Comparison of ENCODE assay signal across 20 cellular contexts in genomic region chr21:45845790-45846130, GRCh38.
"Had no signal": no experiment of that assay in that cellular context is flagged by ENCODE, and none has a peak within 500 bp of the region (broad histone marks: within the 10 kb centered on the region; RNA-seq: fewer than 3 reads in every experiment).

No MANE protein-coding gene starts in this region.

- H3K9ac ChIP-seq: parathyroid adenoma had no signal

- H3K4me3 ChIP-seq: left ventricle myocardium inferior, mucosa of descending colon, upper lobe of right lung had no signal

- H3K27ac Mint-ChIP-seq: activated B cell treated with CpG ODN at 0.5 μM for 24 hours; activated CD8-positive, alpha-beta T cell treated with anti-CD3 and anti-CD28 coated beads for 36 hours; memory B cell; T-helper 2 cell treated with Interferon-gamma antibody and Interleukin-4, amounts not matched to agents 5 μg/mL and 100 μg/mL, for 36 hours had no signal

- H3K4me1 Mint-ChIP-seq: activated B cell treated with CpG ODN at 0.5 μM for 24 hours; central memory CD8-positive, alpha-beta T cell; memory B cell; naive B cell; stimulated activated naive CD8-positive, alpha-beta T cell treated with anti-CD3 and anti-CD28 coated beads, Interleukin-15, amount 100 ng/mL, for 72 hours had no signal

- H3K79me2 ChIP-seq: parathyroid adenoma had no signal

- DNase-seq: activated B cell treated with CpG ODN at 0.5 μM for 24 hours; activated CD4-positive, alpha-beta T cell treated with anti-CD3 and anti-CD28 coated beads for 48 hours; activated CD8-positive, alpha-beta T cell treated with anti-CD3 and anti-CD28 coated beads for 36 hours; activated naive CD4-positive, alpha-beta T cell treated with anti-CD3 and anti-CD28 coated beads, Interleukin-2, amount 50 U/mL, for 16 hours; activated T-cell treated with anti-CD3 and anti-CD28 coated beads, Interleukin-2, amount 50 U/mL, for 1 hour; brain microvascular endothelial cell; cortex of kidney; kidney; left ventricle myocardium inferior; mucosa of descending colon; naive B cell; stimulated activated CD4-positive, alpha-beta T cell treated with anti-CD3 and anti-CD28 coated beads, Interleukin-12 subunit alpha, Interleukin-12 subunit beta, amount 100 ng/mL, for 4 hours; stimulated activated CD4-positive, alpha-beta T cell treated with anti-CD3 and anti-CD28 coated beads, Interleukin-1b, Interleukin-23, amount 100 ng/mL, for 48 hours; stimulated activated naive CD8-positive, alpha-beta T cell treated with anti-CD3 and anti-CD28 coated beads, Interleukin-15, amount 100 ng/mL, for 72 hours; upper lobe of right lung had no signal

- H3K4me3 Mint-ChIP-seq: activated B cell treated with CpG ODN at 0.5 μM for 24 hours; activated CD8-positive, alpha-beta T cell treated with anti-CD3 and anti-CD28 coated beads for 36 hours; central memory CD8-positive, alpha-beta T cell; memory B cell; naive B cell; stimulated activated naive CD8-positive, alpha-beta T cell treated with anti-CD3 and anti-CD28 coated beads, Interleukin-15, amount 100 ng/mL, for 72 hours; T-helper 2 cell treated with Interferon-gamma antibody and Interleukin-4, amounts not matched to agents 5 μg/mL and 100 μg/mL, for 36 hours had no signal

- H3K27ac ChIP-seq: brain microvascular endothelial cell, neutrophil, parathyroid adenoma, upper lobe of right lung had no signal

- ATAC-seq: mucosa of descending colon, upper lobe of right lung had no signal

- H2AFZ ChIP-seq: parathyroid adenoma had no signal

- H3K27me3 ChIP-seq: brain microvascular endothelial cell, neutrophil, upper lobe of right lung had no signal

- H3K4me1 ChIP-seq: parathyroid adenoma, upper lobe of right lung had no signal

- H3K36me3 ChIP-seq: brain microvascular endothelial cell, left ventricle myocardium inferior, neutrophil, upper lobe of right lung had no signal

- H3K9me3 ChIP-seq: neutrophil had no signal
